11 cellular contexts compared by ENCODE assay signal in the genomic region with DNA sequence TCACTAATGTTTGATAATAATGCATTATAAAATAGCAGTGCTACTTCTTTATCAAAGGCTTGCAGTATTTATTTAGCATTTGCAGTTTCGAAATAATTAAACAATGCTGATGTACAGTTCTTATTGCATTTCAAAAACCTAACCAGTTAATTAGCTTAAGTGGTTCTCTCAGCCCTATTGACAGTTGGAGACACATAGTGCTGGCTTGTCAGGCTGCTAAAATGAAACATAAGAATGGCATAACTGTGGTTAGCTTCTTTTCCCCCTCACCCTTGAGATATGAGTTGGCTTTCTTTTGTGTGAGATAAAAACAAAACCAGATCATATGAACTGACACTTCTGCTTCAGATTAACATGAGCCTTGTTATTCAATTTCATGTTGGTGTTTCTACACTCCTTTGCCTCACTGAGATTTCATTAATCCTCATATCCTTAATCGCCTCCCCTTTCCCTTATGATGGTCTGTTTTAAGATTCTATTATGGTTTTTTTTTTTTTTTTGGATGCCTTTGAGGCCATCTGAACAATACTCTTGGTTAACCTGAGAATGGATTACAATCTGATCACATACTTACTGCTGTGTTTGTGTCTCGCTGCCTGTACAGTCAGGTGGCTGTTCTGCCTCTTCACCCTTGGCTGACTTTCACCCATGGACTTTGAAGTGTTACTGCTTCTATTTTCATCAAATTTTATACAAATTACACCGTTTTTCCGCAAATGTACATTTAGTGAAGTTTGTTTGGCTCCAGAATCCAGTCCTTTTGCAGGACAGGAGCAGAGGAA.
A peak's percentile ranks its signal among the peaks of the same experiment; 100 is the strongest.
DNase-seq lines count a peak whose midpoint lies in the region; ATAC-seq, FAIRE-seq and TF ChIP-seq lines count a peak whose summit lies in the region.
"Had no signal": no experiment of that assay in that cellular context is flagged by ENCODE, and none has a peak within 500 bp of the region (broad histone marks: within the 10 kb centered on the region; RNA-seq: fewer than 3 reads in every experiment).

No MANE protein-coding gene starts in this region.

- peaks cover 7% of the 10 kb centered on the region for H3K27me3 Mint-ChIP-seq in brain
- H3K27me3 Mint-ChIP-seq in CD4-positive, alpha-beta memory T cell: peaks cover 7 to 13% of the 10 kb centered on the region in 2 donors

- H3K36me3 Mint-ChIP-seq in brain: no peaks in the 10 kb centered on the region
- H3K36me3 Mint-ChIP-seq in CD4-positive, alpha-beta memory T cell: no peaks in the 10 kb centered on the region

- peak; percentile 37 for DNase-seq in NCI-H226
- no peak for DNase-seq in GM12892 (ENCODE audit: insufficient read length)
- no peak for DNase-seq in CD4-positive, alpha-beta memory T cell
- DNase-seq: stimulated activated CD4-positive, alpha-beta T cell treated with anti-CD3 and anti-CD28 coated beads, Interleukin-4, amount 100 ng/mL, for 24 hours had no signal

- CTCF ChIA-PET in CD4-positive, alpha-beta memory T cell (lab: Charles Lee; ENCODE audit: partially characterized antibody): no interaction called here

- no peak overlapping the region for H3K27ac ChIP-seq in BLaER1 treated with 17β-estradiol and CSF1 and Interleukin-3, amounts not matched to agents 10 nM and 100 nM
- no peak overlapping the region for H3K27ac ChIP-seq in CD4-positive, alpha-beta memory T cell (ENCODE audit: low read depth, low read length)

- H3K4me3 ChIP-seq in BLaER1 treated with 17β-estradiol and CSF1 and Interleukin-3, amounts not matched to agents 10 nM and 100 nM: no peak overlapping the region
- no peak overlapping the region for H3K4me3 ChIP-seq in CD4-positive, alpha-beta memory T cell (ENCODE audit: low read length in 2 of 2)

- H3K9me3 ChIP-seq in BLaER1 treated with 17β-estradiol and CSF1 and Interleukin-3, amounts not matched to agents 10 nM and 100 nM (replicated peaks in 1 of 11): no peaks in the 10 kb centered on the region
- no peaks in the 10 kb centered on the region for H3K9me3 ChIP-seq in CD4-positive, alpha-beta memory T cell (ENCODE audit: control insufficient read depth in 1 of 2, low read length in 2 of 2)

- intact Hi-C loops in CD4-positive, alpha-beta memory T cell (cut with micrococcal nuclease): no loop called here

- peak overlapping the region in 4 of 5 experiments; percentile 3 to 46 (median 16) for H3K27ac Mint-ChIP-seq in brain
- peak overlapping the region in 1 of 7 donors; percentile 69 for H3K27ac Mint-ChIP-seq in CD4-positive, alpha-beta memory T cell
- H3K27ac Mint-ChIP-seq: stimulated activated naive CD8-positive, alpha-beta T cell treated with anti-CD3 and anti-CD28 coated beads, Interleukin-15, Interleukin-2, amounts not matched to agents 100 ng/mL and 50 ng/mL, for 24 hours had no signal

- no peak for TF ChIP-seq POLR2A in GM12892 (IDR thresholded peaks at IDR 0.05; ENCODE audit: low read depth, low read length)

- H3K27me3 ChIP-seq in BLaER1 treated with 17β-estradiol and CSF1 and Interleukin-3, amounts not matched to agents 10 nM and 100 nM: no peaks in the 10 kb centered on the region
- no peaks in the 10 kb centered on the region for H3K27me3 ChIP-seq in CD4-positive, alpha-beta memory T cell (ENCODE audit: insufficient read depth, low read length)

- ATAC-seq in HG02885 (IDR thresholded peaks at IDR 0.05; ENCODE audit: poor library complexity, unreplicated experiment) (peak; percentile 52), GM19397 (IDR thresholded peaks at IDR 0.05; ENCODE audit: unreplicated experiment) (no peak), HG02884 (IDR thresholded peaks at IDR 0.05; ENCODE audit: unreplicated experiment) (no peak)

- peaks cover 64% of the 10 kb centered on the region for H3K4me1 Mint-ChIP-seq in brain
- peaks cover 0 to 4% (median 3%) of the 10 kb centered on the region in 4 donors for H3K4me1 Mint-ChIP-seq in CD4-positive, alpha-beta memory T cell

- POLR2A ChIA-PET in CD4-positive, alpha-beta memory T cell (lab: Charles Lee; ENCODE audit: partially characterized antibody): no interaction called here

- H3K9me3 Mint-ChIP-seq in brain: no peaks in the 10 kb centered on the region
- no peaks in the 10 kb centered on the region for H3K9me3 Mint-ChIP-seq in CD4-positive, alpha-beta memory T cell
- H3K9me3 Mint-ChIP-seq: stimulated activated naive CD8-positive, alpha-beta T cell treated with anti-CD3 and anti-CD28 coated beads, Interleukin-15, Interleukin-2, amounts not matched to agents 100 ng/mL and 50 ng/mL, for 24 hours had no signal

- H3K36me3 ChIP-seq in BLaER1 treated with 17β-estradiol and CSF1 and Interleukin-3, amounts not matched to agents 10 nM and 100 nM: no peaks in the 10 kb centered on the region
- no peaks in the 10 kb centered on the region for H3K36me3 ChIP-seq in CD4-positive, alpha-beta memory T cell (ENCODE audit: insufficient read depth, low read length)

- H3K4me2 ChIP-seq in BLaER1 treated with 17β-estradiol and CSF1 and Interleukin-3, amounts not matched to agents 10 nM and 100 nM: peak overlapping the region in 6 of 11 experiments; percentile 5 to 50 (median 32); a peak in 12 of 22 replicates

- TF ChIP-seq CTCF in brain (conservative IDR thresholded peaks at IDR 0.05): no peak

- no peak for FAIRE-seq in GM12892 (lab: Jason Lieb, UNC)
- FAIRE-seq: islet of Langerhans had no signal

- no peaks in the 10 kb centered on the region for H4K20me1 ChIP-seq in BLaER1 treated with 17β-estradiol and CSF1 and Interleukin-3, amounts not matched to agents 10 nM and 100 nM

- H3K9ac ChIP-seq in BLaER1 treated with 17β-estradiol and CSF1 and Interleukin-3, amounts not matched to agents 10 nM and 100 nM: no peak overlapping the region

- peaks cover 0 to 12% (median 10%) of the 10 kb centered on the region in 10 experiments; a peak in 12 of 20 replicates for H3K4me1 ChIP-seq in BLaER1 treated with 17β-estradiol and CSF1 and Interleukin-3, amounts not matched to agents 10 nM and 100 nM
- no peaks in the 10 kb centered on the region for H3K4me1 ChIP-seq in CD4-positive, alpha-beta memory T cell (ENCODE audit: insufficient read depth, low read length)

- H3K4me3 Mint-ChIP-seq in brain: no peak overlapping the region
- H3K4me3 Mint-ChIP-seq in CD4-positive, alpha-beta memory T cell: no peak overlapping the region
- H3K4me3 Mint-ChIP-seq: stimulated activated naive CD8-positive, alpha-beta T cell treated with anti-CD3 and anti-CD28 coated beads, Interleukin-15, Interleukin-2, amounts not matched to agents 100 ng/mL and 50 ng/mL, for 24 hours had no signal
